In genomic region chr1:26307363-26307781, GRCh38 we compare ENCODE assay signal across 9 cellular contexts. TPM values are rescaled to one million over a fixed set of nuclear protein-coding genes. Genes with fewer than 3 reads are reported as not detected.
DNase-seq lines count a peak whose midpoint lies in the region; ATAC-seq and TF ChIP-seq lines count a peak whose summit lies in the region.
"Had no signal": no experiment of that assay in that cellular context is flagged by ENCODE, and none has a peak within 500 bp of the region (broad histone marks: within the 10 kb centered on the region; RNA-seq: fewer than 3 reads in every experiment).

No MANE protein-coding gene starts in this region.

- H3K4me1 Mint-ChIP-seq in activated CD4-positive, alpha-beta memory T cell treated with anti-CD3 and anti-CD28 coated beads, Interleukin-2, amount 10 ng/mL, durations not matched to agents 7 days and 5 days = peaks cover 49% of the 10 kb centered on the region

- H3K9me3 Mint-ChIP-seq in activated CD4-positive, alpha-beta memory T cell treated with anti-CD3 and anti-CD28 coated beads, Interleukin-2, amount 10 ng/mL, durations not matched to agents 7 days and 5 days = no peaks in the 10 kb centered on the region

- H3K4me1 ChIP-seq in BLaER1 = peaks cover 32% of the 10 kb centered on the region
- peaks cover 9 to 37% of the 10 kb centered on the region in 2 experiments; a peak in 3 of 4 replicates for H3K4me1 ChIP-seq in HCT116 (ENCODE audit: control insufficient read depth in 1 of 2, insufficient read depth in 2 of 2, low read length in 2 of 2)
- H3K4me1 ChIP-seq in mucosa of descending colon (ENCODE audit: low read depth) = peaks cover 6% of the 10 kb centered on the region

- no peaks in the 10 kb centered on the region for H3K36me3 ChIP-seq in BLaER1
- no peaks in the 10 kb centered on the region for H3K36me3 ChIP-seq in HCT116 (ENCODE audit: control insufficient read depth in 1 of 2, insufficient read depth in 2 of 2, low read length in 2 of 2)
- no peaks in the 10 kb centered on the region for H3K36me3 ChIP-seq in mucosa of descending colon (ENCODE audit: low read depth)

- H2AFZ ChIP-seq in HCT116 (ENCODE audit: low read depth, low read length, poor library complexity, severe bottlenecking) = peak overlapping the region; percentile 71

- intact Hi-C loops in HCT116 (cut with micrococcal nuclease) (no loop called here), mucosa of descending colon (cut with DNase I, micrococcal nuclease) (no loop called here)

- H3K79me2 ChIP-seq in HCT116 (ENCODE audit: insufficient read depth, low read length) = peaks cover 12% of the 10 kb centered on the region

- RAD21 ChIA-PET in HCT116 (lab: Charles Lee; ENCODE audit: low non-redundant PET in 1 of 2, low total read pairs in 2 of 2, uncharacterized antibody in 2 of 2, unreplicated experiment in 2 of 2) = no interaction called here

- H3K9me3 ChIP-seq in BLaER1 (no peaks in the 10 kb centered on the region), HCT116 (ENCODE audit: control insufficient read depth in 1 of 2, insufficient read depth in 1 of 2, low read depth in 1 of 2, low read length in 2 of 2) (no peaks in the 10 kb centered on the region), mucosa of descending colon (no peaks in the 10 kb centered on the region)

- peaks cover 4% of the 10 kb centered on the region; the same call in 1 of the 2 replicates for H3K27me3 ChIP-seq in BLaER1
- H3K27me3 ChIP-seq in HCT116 (ENCODE audit: insufficient read depth, low read length) = no peaks in the 10 kb centered on the region

- BruUV-seq in HCT116 (replicated peaks; lab: Mats Ljungman, UMichigan) = no TSS peak

- DNase-seq in HCT116 (ENCODE audit: low read depth, low spot score) (no peak), mucosa of descending colon (no peak), GM10248 (ENCODE audit: extremely low spot score) (no peak), islet precursor cell (no peak), GF-D8 (lab: John Stamatoyannopoulos, UW) (no peak)
- DNase-seq in activated CD4-positive, alpha-beta memory T cell treated with anti-CD3 and anti-CD28 coated beads, Interleukin-2, amount 10 ng/mL, durations not matched to agents 7 days and 5 days = peak; percentile 48
- DNase-seq: cerebellar nuclear complex had no signal

- no peak for TF ChIP-seq POLR2A in HCT116 (IDR thresholded peaks at IDR 0.05; ENCODE audit: borderline replicate concordance, extremely low read depth, insufficient read depth, insufficient read length)

- ATAC-seq in HCT116 (no peak), mucosa of descending colon (peak; percentile 1), GM21619 (IDR thresholded peaks at IDR 0.05; ENCODE audit: unreplicated experiment) (no peak)

- no peak for TF ChIP-seq RAD21 in HCT116 (IDR thresholded peaks at IDR 0.05; ENCODE audit: low read depth)

- TF ChIP-seq CTCF in HCT116 (IDR thresholded peaks at IDR 0.05 in 2 of 3, conservative IDR thresholded peaks at IDR 0.05 in 1 of 3; ENCODE audit: borderline replicate concordance in 1 of 3, insufficient read depth in 1 of 3, low read depth in 2 of 3, low read length in 2 of 3) (no peak), mucosa of descending colon (IDR thresholded peaks at IDR 0.05) (no peak), GM10248 (IDR thresholded peaks at IDR 0.05; ENCODE audit: control extremely low read depth, extremely low read depth, low read depth, missing control alignments) (no peak)

- peak overlapping the region; percentile 98 for H3K27ac Mint-ChIP-seq in activated CD4-positive, alpha-beta memory T cell treated with anti-CD3 and anti-CD28 coated beads, Interleukin-2, amount 10 ng/mL, durations not matched to agents 7 days and 5 days

- H3K9me2 ChIP-seq in HCT116 (ENCODE audit: insufficient read depth) = no peaks in the 10 kb centered on the region

- peak overlapping the region; percentile 90 for H3K4me3 Mint-ChIP-seq in activated CD4-positive, alpha-beta memory T cell treated with anti-CD3 and anti-CD28 coated beads, Interleukin-2, amount 10 ng/mL, durations not matched to agents 7 days and 5 days

- H3K4me3 ChIP-seq in BLaER1 = peak overlapping the region; percentile 76; the same call in 1 of the 2 replicates
- peak overlapping the region; percentile 79 to 91; a peak in 3 of 4 replicates for H3K4me3 ChIP-seq in HCT116 (replicated peaks in 1 of 2; ENCODE audit: low read depth in 1 of 2, low read length in 2 of 2)
- H3K4me3 ChIP-seq in mucosa of descending colon = no peak overlapping the region

- no peak overlapping the region; the same call in 1 of the 2 replicates for H3K9ac ChIP-seq in BLaER1
- H3K9ac ChIP-seq in HCT116 (ENCODE audit: low read length) = peak overlapping the region; percentile 89

- H4K20me1 ChIP-seq in BLaER1 = no peaks in the 10 kb centered on the region
- no peaks in the 10 kb centered on the region for H4K20me1 ChIP-seq in HCT116 (ENCODE audit: insufficient read depth)

- CTCF ChIA-PET in HCT116 (lab: Charles Lee) (interaction anchor here (1.2 to 2.7 kb wide), 3 partner anchors 14 to 84 kb away, joined by 3 to 10 read pairs (median 4); no protein-coding TSS in a partner anchor), GM10248 (lab: Yijun Ruan, JAX) (interaction anchor here (1.0 to 21.1 kb wide), 5 partner anchors 11 to 74 kb away, joined by 3 to 690 read pairs (median 13); partner anchors contain the start of genes CD52, CEP85 and SH3BGRL3)
- CTCF ChIA-PET in activated CD4-positive, alpha-beta memory T cell treated with anti-CD3 and anti-CD28 coated beads, Interleukin-2, amount 10 ng/mL, durations not matched to agents 7 days and 5 days (lab: Charles Lee) = interaction anchor here (0.8 to 21.0 kb wide), 13 partner anchors 10 to 138 kb away, joined by 3 to 883 read pairs (median 6); partner anchors contain the start of genes CD52, CEP85, DHDDS and SH3BGRL3

- H3K36me3 Mint-ChIP-seq in activated CD4-positive, alpha-beta memory T cell treated with anti-CD3 and anti-CD28 coated beads, Interleukin-2, amount 10 ng/mL, durations not matched to agents 7 days and 5 days (ENCODE audit: low read depth) = no peaks in the 10 kb centered on the region

- POLR2A ChIA-PET in HCT116 (lab: Charles Lee) = no interaction called here
- POLR2A ChIA-PET in activated CD4-positive, alpha-beta memory T cell treated with anti-CD3 and anti-CD28 coated beads, Interleukin-2, amount 10 ng/mL, durations not matched to agents 7 days and 5 days (lab: Charles Lee) = interaction anchor here (0.9 to 28.5 kb wide), 13 partner anchors 8 to 234 kb away, joined by 3 to 1302 read pairs (median 6); partner anchors contain the start of genes CD52, CEP85, DHDDS and SH3BGRL3
- POLR2A ChIA-PET in GM10248 (lab: Yijun Ruan, JAX) = interaction anchor here (0.6 to 1.3 kb wide), 2 partner anchors 12 to 69 kb away, joined by 5 to 8 read pairs; no protein-coding TSS in a partner anchor

- H3K27me3 Mint-ChIP-seq in activated CD4-positive, alpha-beta memory T cell treated with anti-CD3 and anti-CD28 coated beads, Interleukin-2, amount 10 ng/mL, durations not matched to agents 7 days and 5 days = no peaks in the 10 kb centered on the region

- H3K4me2 ChIP-seq in BLaER1 = peak overlapping the region; percentile 98
- peak overlapping the region; percentile 100 for H3K4me2 ChIP-seq in HCT116 (ENCODE audit: low read length)

- no peak overlapping the region for H3K27ac ChIP-seq in BLaER1
- H3K27ac ChIP-seq in HCT116 (ENCODE audit: low read depth, low read length) = peak overlapping the region; percentile 14; the same call in 1 of the 2 replicates

TF ChIP-seq in HCT116, 20 proteins besides CTCF, POLR2A, EP300 and RAD21:
- TF ChIP-seq EZH2phosphoT487 (IDR thresholded peaks at IDR 0.05; ENCODE audit: borderline replicate concordance) = no peak

RNA-seq across cellular contexts. Expression of gene UBXN11, which starts 0.9 kb away (rescaled TPM):
- total RNA-seq in HCT116 (2021; ENCODE audit: unreplicated experiment) = 19.3 TPM
- 20.8 and 22.3 TPM in 2 replicates for polyA plus RNA-seq in HCT116 (2012)
- 10 to 100 TPM; 46.9 to 49.9 TPM for total RNA-seq in activated CD4-positive, alpha-beta memory T cell treated with anti-CD3 and anti-CD28 coated beads, Interleukin-2, amount 10 ng/mL, durations not matched to agents 7 days and 5 days
- total RNA-seq in mucosa of descending colon = 10 to 100 TPM; 12.9 to 17.9 (median 16.4) TPM

RNA-seq across cellular contexts. Expression of gene CD52, which starts 10.4 kb away (rescaled TPM):
- total RNA-seq in HCT116 (2021; ENCODE audit: unreplicated experiment) (2.0 TPM), mucosa of descending colon (10 to 100 TPM in 2 of 3 donors, 1 to 10 TPM in 1; 6.9 to 17.8 (median 13.1) TPM)
- polyA plus RNA-seq in HCT116 (2012) = 0.62 and 0.95 TPM in 2 replicates
- 1,000 to 10,000 TPM; 1,572 to 1,591 TPM for total RNA-seq in activated CD4-positive, alpha-beta memory T cell treated with anti-CD3 and anti-CD28 coated beads, Interleukin-2, amount 10 ng/mL, durations not matched to agents 7 days and 5 days

RNA-seq across cellular contexts. Expression of gene SH3BGRL3, which starts 27.5 kb away (rescaled TPM):
- total RNA-seq in HCT116 (2021; ENCODE audit: unreplicated experiment) (112 TPM), mucosa of descending colon (100 to 1,000 TPM; 156 to 422 (median 385) TPM)
- 159 and 169 TPM in 2 replicates for polyA plus RNA-seq in HCT116 (2012)
- total RNA-seq in activated CD4-positive, alpha-beta memory T cell treated with anti-CD3 and anti-CD28 coated beads, Interleukin-2, amount 10 ng/mL, durations not matched to agents 7 days and 5 days = 100 to 1,000 TPM; 662 to 665 TPM

RNA-seq across cellular contexts. Expression of gene CRYBG2, which starts 46.6 kb away (rescaled TPM):
- total RNA-seq in HCT116 (2021; ENCODE audit: unreplicated experiment) = 10.5 TPM
- polyA plus RNA-seq in HCT116 (2012) = 11.8 and 13.8 TPM in 2 replicates
- total RNA-seq in activated CD4-positive, alpha-beta memory T cell treated with anti-CD3 and anti-CD28 coated beads, Interleukin-2, amount 10 ng/mL, durations not matched to agents 7 days and 5 days = 1 to 10 TPM; 1.9 to 4.3 TPM
- 10 to 100 TPM; 19.4 to 27.7 (median 19.6) TPM for total RNA-seq in mucosa of descending colon

Comparison
In these comparisons a context has a peak if more than half of its experiments do, and no peak if none do; other contexts are left out.
1. RNA of gene CD52, which starts 10.4 kb away (total RNA-seq): 1,572 to 1,591 TPM in activated CD4-positive, alpha-beta memory T cell treated with anti-CD3 and anti-CD28 coated beads, Interleukin-2, amount 10 ng/mL, durations not matched to agents 7 days and 5 days; 6.9 to 17.8 TPM in mucosa of descending colon and 2.0 TPM in HCT116 (single experiment); every median in the first group is over 10 times any median in the second.